ENCODE assay signal across 8 cellular contexts in genomic region chr16:32116080-32116479, GRCh38.
A peak's percentile ranks its signal among the peaks of the same experiment; 100 is the strongest.
DNase-seq lines count a peak whose midpoint lies in the region; ATAC-seq and TF ChIP-seq lines count a peak whose summit lies in the region.

No MANE protein-coding gene starts in this region.

- WGBS in heart left ventricle, 4 donors = 2 to 10% (median 4%) methylated on average over 51 to 52 of the region's 52 CpGs
- 4% methylated on average over 52 of the region's 52 CpGs for WGBS in thymus

- intact Hi-C loops in heart left ventricle (cut with DNase I) = no loop called here

- peak overlapping the region; percentile 39 for H3K4me3 ChIP-seq in WERI-Rb-1 (ENCODE audit: low read depth, low read length)
- H3K4me3 ChIP-seq in heart left ventricle = peak overlapping the region; percentile 20 to 56 (median 50)
- peak overlapping the region; percentile 42 for H3K4me3 ChIP-seq in thymus (ENCODE audit: low read length)

- H3K27me3 ChIP-seq in WERI-Rb-1 (ENCODE audit: insufficient read depth, low read depth, severe bottlenecking) = peaks cover 3% of the 10 kb centered on the region
- peaks cover 0 to 9% (median 0%) of the 10 kb centered on the region in 9 donors for H3K27me3 ChIP-seq in heart left ventricle
- no peaks in the 10 kb centered on the region for H3K27me3 ChIP-seq in thymus (ENCODE audit: control insufficient read depth, insufficient read depth)

- no peak overlapping the region for H3K27ac ChIP-seq in WERI-Rb-1
- H3K27ac ChIP-seq in heart left ventricle = no peak overlapping the region
- H3K27ac ChIP-seq in thymus (ENCODE audit: low read depth) = no peak overlapping the region

- TF ChIP-seq POLR2A in heart left ventricle (IDR thresholded peaks at IDR 0.05) = no peak

- no peaks in the 10 kb centered on the region for H3K36me3 ChIP-seq in WERI-Rb-1
- no peaks in the 10 kb centered on the region for H3K36me3 ChIP-seq in heart left ventricle
- H3K36me3 ChIP-seq in thymus (ENCODE audit: control insufficient read depth, insufficient read depth) = no peaks in the 10 kb centered on the region

- H3K4me1 ChIP-seq in heart left ventricle (peaks cover 0 to 7% (median 0%) of the 10 kb centered on the region in 12 donors), thymus (ENCODE audit: control insufficient read depth, insufficient read depth, low read length) (no peaks in the 10 kb centered on the region)

- ATAC-seq in heart left ventricle (no peak), HG02759 (IDR thresholded peaks at IDR 0.05; ENCODE audit: unreplicated experiment) (no peak)

- DNase-seq in activated CD4-positive, alpha-beta T cell treated with anti-CD3 and anti-CD28 coated beads for 48 hours = peak; percentile 7
- DNase-seq in activated CD4-positive, alpha-beta T cell treated with anti-CD3 and anti-CD28 coated beads for 4 hours = no peak
- DNase-seq in WERI-Rb-1 = no peak
- DNase-seq in heart left ventricle = peak in 2 of 5 donors; percentile 12 to 47
- no peak for DNase-seq in NK-92 treated with Interleukin-12 subunit alpha and Interleukin-12 subunit beta, amount 100 ng/mL, for 24 hours (lab: John Stamatoyannopoulos, UW)
- DNase-seq in A172 (ENCODE audit: low spot score) = no peak

- TF ChIP-seq CTCF in WERI-Rb-1 (IDR thresholded peaks at IDR 0.05; ENCODE audit: low read depth, low read length) (no peak), heart left ventricle (IDR thresholded peaks at IDR 0.05) (no peak)

- no peaks in the 10 kb centered on the region for H3K9me3 ChIP-seq in WERI-Rb-1 (ENCODE audit: severe bottlenecking)
- H3K9me3 ChIP-seq in heart left ventricle = no peaks in the 10 kb centered on the region
- H3K9me3 ChIP-seq in thymus (ENCODE audit: control insufficient read depth) = no peaks in the 10 kb centered on the region
